ENCODE assay signal across 8 cellular contexts in genomic region chrX:135521405-135522131, GRCh38. TPM values are rescaled to one million over a fixed set of nuclear protein-coding genes. Genes with fewer than 3 reads are reported as not detected.
DNase-seq lines count a peak whose midpoint lies in the region; ATAC-seq and TF ChIP-seq lines count a peak whose summit lies in the region.

No MANE protein-coding gene starts in this region.

- peak overlapping the region; percentile 81 for H3K4me2 ChIP-seq in GM23338
- peak overlapping the region; percentile 57 for H3K4me2 ChIP-seq in neuronal stem cell (ENCODE audit: insufficient read depth, low read length, poor library complexity, severe bottlenecking)

- H3K27me3 ChIP-seq in GM23338 (ENCODE audit: insufficient read depth) = no peaks in the 10 kb centered on the region
- no peaks in the 10 kb centered on the region for H3K27me3 ChIP-seq in neuronal stem cell (ENCODE audit: control insufficient read depth in 3 of 3, insufficient read depth in 3 of 3, low read depth in 1 of 3, low read length in 3 of 3)

- H2AK5ac ChIP-seq in neuronal stem cell (ENCODE audit: low read depth, low read length) = no peak overlapping the region

- H3K23ac ChIP-seq in neuronal stem cell (ENCODE audit: low read depth, low read length, poor library complexity) = no peak overlapping the region

- H2BK12ac ChIP-seq in neuronal stem cell (ENCODE audit: low read length) = no peak overlapping the region

- H3K79me1 ChIP-seq in neuronal stem cell (ENCODE audit: low read depth, low read length) = no peaks in the 10 kb centered on the region

- H2BK5ac ChIP-seq in neuronal stem cell (ENCODE audit: low read length) = no peak overlapping the region

- no peak overlapping the region for H2BK120ac ChIP-seq in neuronal stem cell (ENCODE audit: low read depth, low read length)

- whole genome bisulfite sequencing in neuronal stem cell (ENCODE audit: extremely low coverage in 2 of 2, insufficient read length in 2 of 2, insufficient replicate concordance in 1 of 2), 2 donors = no CpG with 5 or more reads among the region's 73 CpGs

- H3K9me3 ChIP-seq in neuronal stem cell (replicated peaks in 1 of 2; ENCODE audit: control insufficient read depth in 2 of 2, insufficient read depth in 1 of 2, low read depth in 1 of 2, low read length in 2 of 2) = no peaks in the 10 kb centered on the region

- no peaks in the 10 kb centered on the region for H3K36me3 Mint-ChIP-seq in GM23338 (ENCODE audit: low read depth)

- peak overlapping the region; percentile 88 for H3K9ac ChIP-seq in neuronal stem cell (ENCODE audit: low read depth, low read length, poor library complexity)

- no peak overlapping the region for H4K91ac ChIP-seq in neuronal stem cell (ENCODE audit: low read depth, low read length, poor library complexity)

- H3K4ac ChIP-seq in neuronal stem cell (ENCODE audit: low read length) = no peak overlapping the region

- H3K14ac ChIP-seq in neuronal stem cell (ENCODE audit: low read length) = peak overlapping the region; percentile 38

- no peaks in the 10 kb centered on the region for H3K9me2 ChIP-seq in GM23338 (ENCODE audit: insufficient read depth)

- peaks cover 2% of the 10 kb centered on the region for H3K27me3 Mint-ChIP-seq in GM23338 (ENCODE audit: insufficient read depth, low read depth, poor library complexity)

- H2AFZ ChIP-seq in GM23338 = no peak overlapping the region
- H2AFZ ChIP-seq in neuronal stem cell (ENCODE audit: low read length) = peak overlapping the region; percentile 90

- H3K4me3 ChIP-seq in GM23338 (peak overlapping the region; percentile 74), LNCaP clone FGC (ENCODE audit: low read depth, low read length) (peak overlapping the region; percentile 69), fibroblast of villous mesenchyme (ENCODE audit: low read depth, low read length) (peak overlapping the region; percentile 71), neuronal stem cell (ENCODE audit: low read length in 2 of 2) (peak overlapping the region; percentile 78 to 92)

- TF ChIP-seq POLR2A in Raji (IDR thresholded peaks at IDR 0.05; ENCODE audit: insufficient read depth, low read depth, low read length) = peak; percentile 72

- H3K36me3 ChIP-seq in GM23338 (ENCODE audit: insufficient read depth) = no peaks in the 10 kb centered on the region
- peaks cover 0 to 5% of the 10 kb centered on the region in 2 donors for H3K36me3 ChIP-seq in neuronal stem cell (replicated peaks in 1 of 2; ENCODE audit: control insufficient read depth in 2 of 2, insufficient read depth in 2 of 2, low read length in 2 of 2)

- no peaks in the 10 kb centered on the region for H3K9me3 Mint-ChIP-seq in GM23338

- H3K27ac ChIP-seq in GM23338 (ENCODE audit: low read depth) = peak overlapping the region; percentile 55; the same call in 1 of the 2 replicates
- peak overlapping the region; percentile 51 for H3K27ac ChIP-seq in neuronal stem cell (replicated peaks; ENCODE audit: low read length)

- peak overlapping the region; percentile 71 for H3K18ac ChIP-seq in neuronal stem cell (ENCODE audit: low read length)

- peak; percentile 72 for ATAC-seq in GM23338

- peak overlapping the region; percentile 78; the same call in 1 of the 2 replicates for H3K27ac Mint-ChIP-seq in GM23338

- no peaks in the 10 kb centered on the region for H4K20me1 ChIP-seq in GM23338 (replicated peaks; ENCODE audit: insufficient read depth)

- H3K79me2 ChIP-seq in GM23338 (replicated peaks; ENCODE audit: insufficient read depth) = no peaks in the 10 kb centered on the region

- H2BK15ac ChIP-seq in neuronal stem cell (ENCODE audit: low read length) = no peak overlapping the region

- DNase-seq in Daoy (ENCODE audit: low read depth) = peak; percentile 90
- peak; percentile 81 for DNase-seq in GM23338 (ENCODE audit: low spot score)
- DNase-seq in LNCaP clone FGC (ENCODE audit: low read depth) = peak; percentile 69
- peak; percentile 93 for DNase-seq in activated effector memory CD4-positive, alpha-beta T cell treated with anti-CD3 and anti-CD28 coated beads, Interleukin-2, amount 50 U/mL, for 16 hours
- peak; percentile 91 for DNase-seq in fibroblast of villous mesenchyme (ENCODE audit: low read depth)
- peak; percentile 72 for DNase-seq in neuronal stem cell (ENCODE audit: low spot score)
- DNase-seq in stromal cell of bone marrow (ENCODE audit: low read depth) = peak; percentile 77

- no peaks in the 10 kb centered on the region for H3F3A ChIP-seq in GM23338 (replicated peaks; ENCODE audit: low read depth)

- H3K4me1 Mint-ChIP-seq in GM23338 = peaks cover 7% of the 10 kb centered on the region; the same call in 2 of the 3 replicates

- TF ChIP-seq CTCF in GM23338 (conservative IDR thresholded peaks at IDR 0.05; ENCODE audit: low read depth in 2 of 2) (no peak), LNCaP clone FGC (IDR thresholded peaks at IDR 0.05; ENCODE audit: control insufficient read depth, extremely low read depth, insufficient read depth) (0 out of 2 replicates have a peak, but pooled peaks have one; percentile 19), fibroblast of villous mesenchyme (IDR thresholded peaks at IDR 0.05; ENCODE audit: insufficient read depth, low read depth, low read length) (no peak)

- H4K8ac ChIP-seq in neuronal stem cell (ENCODE audit: low read depth, low read length) = no peak overlapping the region

- peak overlapping the region; percentile 94 for H3K4me3 Mint-ChIP-seq in GM23338

- peaks cover 6% of the 10 kb centered on the region; the same call in 1 of the 2 replicates for H3K4me1 ChIP-seq in GM23338 (ENCODE audit: insufficient read depth)
- peaks cover 0 to 2% of the 10 kb centered on the region in 2 donors for H3K4me1 ChIP-seq in neuronal stem cell (ENCODE audit: control insufficient read depth in 2 of 2, insufficient read depth in 1 of 2, low read depth in 1 of 2, low read length in 2 of 2)

TF ChIP-seq in GM23338, 12 proteins besides CTCF, POLR2A, EP300 and RAD21:
- TF ChIP-seq CREB1 (CRISPR knock-in tag; IDR thresholded peaks at IDR 0.05; ENCODE audit: low read depth) = no peak
- peak; percentile 48 for TF ChIP-seq POLR2AphosphoS5 (IDR thresholded peaks at IDR 0.05; ENCODE audit: low read depth)

RNA-seq across cellular contexts. Expression of gene INTS6L, which starts 1.1 kb away (rescaled TPM):
- 4.0 and 5.6 TPM in 2 replicates for total RNA-seq in Daoy (2014; rRNA removed; shearing (Covaris generic))
- 6.4 and 21.9 TPM in 2 replicates for total RNA-seq in GM23338 (2014; rRNA removed; shearing (Covaris generic))
- 4.5 and 4.8 TPM in 2 replicates for polyA plus RNA-seq in GM23338 (2016; fragmentation: Nextera tagmentation; extraction: Ambion mirVana)
- total RNA-seq in fibroblast of villous mesenchyme = 6.8 and 8.2 TPM in 2 replicates
- 5.9 TPM for polyA plus RNA-seq in neuronal stem cell (2013, experiment 1 of 2)
- 5.6 TPM for polyA plus RNA-seq in neuronal stem cell (2013, experiment 2 of 2)

Comparison
In these comparisons a context has a peak if more than half of its experiments do, and no peak if none do; other contexts are left out.
1. Peak in every context shown above with its lines: DNase-seq, ATAC-seq, H3K4me3 ChIP-seq and H3K27ac ChIP-seq.